In the genomic region with DNA sequence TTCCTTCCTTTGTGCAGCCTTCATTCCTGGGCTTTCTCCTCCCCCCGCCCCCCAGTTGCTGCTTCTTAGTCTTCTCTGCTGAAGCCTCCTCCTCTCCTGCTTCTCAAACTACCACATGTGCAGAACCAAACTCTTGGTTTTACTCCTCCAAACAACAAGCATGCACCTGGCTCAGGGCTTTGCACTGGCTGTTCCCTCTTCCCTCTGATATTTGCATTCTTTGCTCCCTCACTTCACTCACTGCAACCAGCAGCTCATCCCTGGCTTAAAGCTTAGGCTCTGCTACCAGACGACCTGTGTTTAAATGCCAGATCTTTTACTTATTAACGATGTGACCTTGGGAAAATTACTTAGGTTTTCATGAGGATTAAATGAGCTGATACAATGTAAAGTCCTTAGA, we compare ENCODE assay signal across 25 cellular contexts.
"Had no signal": no experiment of that assay in that cellular context is flagged by ENCODE, and none has a peak within 500 bp of the region (broad histone marks: within the 10 kb centered on the region; RNA-seq: fewer than 3 reads in every experiment).

No MANE protein-coding gene starts in this region.

- H3K9me3 ChIP-seq: breast epithelium had no signal

- H3K4me3 ChIP-seq: breast epithelium, PC-9 had no signal

- H3K4me1 ChIP-seq: breast epithelium had no signal

- ATAC-seq: activated CD8-positive, alpha-beta memory T cell treated with anti-CD3 and anti-CD28 coated beads, Interleukin-2, amount 10 ng/mL, durations not matched to agents 7 days and 5 days; T-helper 17 cell had no signal

- H3K27me3 ChIP-seq: breast epithelium had no signal

- FAIRE-seq: TTC549 had no signal

- H3K36me3 ChIP-seq: breast epithelium had no signal

- H2AFZ ChIP-seq: PC-9 had no signal

- H3K36me3 Mint-ChIP-seq: activated CD8-positive, alpha-beta memory T cell treated with anti-CD3 and anti-CD28 coated beads, Interleukin-2, amount 10 ng/mL, durations not matched to agents 7 days and 5 days; activated naive CD4-positive, alpha-beta T cell treated with anti-CD3 and anti-CD28 coated beads, Interleukin-2, amount 50 U/mL, for 24 hours had no signal

- H3K4me1 Mint-ChIP-seq: activated CD4-positive, alpha-beta T cell treated with anti-CD3 and anti-CD28 coated beads, Interleukin-2, amount 10 ng/mL, durations not matched to agents 24 days and 14 days; activated naive CD4-positive, alpha-beta T cell treated with anti-CD3 and anti-CD28 coated beads, Interleukin-2, amount 50 U/mL, for 24 hours had no signal

- H3K4me3 Mint-ChIP-seq: activated B cell treated with CpG ODN at 0.5 μM for 24 hours; activated CD4-positive, alpha-beta T cell treated with anti-CD3 and anti-CD28 coated beads, Interleukin-2, amount 10 ng/mL, durations not matched to agents 24 days and 14 days; activated CD8-positive, alpha-beta memory T cell treated with anti-CD3 and anti-CD28 coated beads, Interleukin-2, amount 10 ng/mL, durations not matched to agents 7 days and 5 days; activated naive CD4-positive, alpha-beta T cell treated with anti-CD3 and anti-CD28 coated beads, Interleukin-2, amount 50 U/mL, for 24 hours; activated T-cell treated with anti-CD3 and anti-CD28 coated beads, Interleukin-2, amount 50 U/mL, for 24 hours; activated T-helper 1 cell treated with anti-CD3 and anti-CD28 coated beads, Interleukin-12 subunit alpha, Interleukin-12 subunit beta, Interleukin-2, Interleukin-4 antibody, amounts not matched to agents 30 ng/mL and 10 ng/mL and 1 ng/mL, durations not matched to agents 14 hours and 24 hours and 36 hours; T-helper 17 cell had no signal

- DNase-seq: activated B cell treated with CpG ODN at 0.5 μM for 24 hours; activated CD4-positive, alpha-beta T cell treated with anti-CD3 and anti-CD28 coated beads for 1 hour; activated CD4-positive, alpha-beta T cell treated with anti-CD3 and anti-CD28 coated beads, Interleukin-2, amount 10 ng/mL, durations not matched to agents 24 days and 14 days; activated CD4-positive, alpha-beta T cell treated with anti-CD3 and anti-CD28 coated beads, Interleukin-2, amount 50 U/mL, for 48 hours; activated CD8-positive, alpha-beta memory T cell treated with anti-CD3 and anti-CD28 coated beads, Interleukin-2, amount 10 ng/mL, durations not matched to agents 7 days and 5 days; activated effector memory CD4-positive, alpha-beta T cell treated with Interleukin-2 at 50 U/mL for 16 hours; activated naive CD4-positive, alpha-beta T cell; activated T-cell treated with anti-CD3 and anti-CD28 coated beads, Interleukin-2, amount 50 U/mL, for 24 hours; aorta; caudate nucleus; NCI-H1048; NCI-H2029; NCI-H2107; NCI-H2171 treated with DMSO at 0.1 percent for 48 hours; NCI-H226; NCI-H526; NCI-H774; PC-9; SIG-M5; T-helper 17 cell; T-helper 9 cell had no signal

- H3K9me3 Mint-ChIP-seq: activated B cell treated with CpG ODN at 0.5 μM for 24 hours; activated CD4-positive, alpha-beta T cell treated with anti-CD3 and anti-CD28 coated beads, Interleukin-2, amount 10 ng/mL, durations not matched to agents 24 days and 14 days; activated T-cell treated with anti-CD3 and anti-CD28 coated beads, Interleukin-2, amount 50 U/mL, for 24 hours; activated T-helper 1 cell treated with anti-CD3 and anti-CD28 coated beads, Interleukin-12 subunit alpha, Interleukin-12 subunit beta, Interleukin-2, Interleukin-4 antibody, amounts not matched to agents 30 ng/mL and 10 ng/mL and 1 ng/mL, durations not matched to agents 14 hours and 24 hours and 36 hours had no signal

- H3K4me2 ChIP-seq: PC-9 had no signal

- H3K27ac ChIP-seq: breast epithelium, PC-9 had no signal

- H3K27ac Mint-ChIP-seq: activated CD4-positive, alpha-beta T cell treated with anti-CD3 and anti-CD28 coated beads, Interleukin-2, amount 10 ng/mL, durations not matched to agents 24 days and 14 days; activated CD8-positive, alpha-beta memory T cell treated with anti-CD3 and anti-CD28 coated beads, Interleukin-2, amount 10 ng/mL, durations not matched to agents 7 days and 5 days; activated naive CD4-positive, alpha-beta T cell treated with anti-CD3 and anti-CD28 coated beads, Interleukin-2, amount 50 U/mL, for 24 hours; activated T-cell treated with anti-CD3 and anti-CD28 coated beads, Interleukin-2, amount 50 U/mL, for 24 hours; activated T-helper 1 cell treated with anti-CD3 and anti-CD28 coated beads, Interleukin-12 subunit alpha, Interleukin-12 subunit beta, Interleukin-2, Interleukin-4 antibody, amounts not matched to agents 30 ng/mL and 10 ng/mL and 1 ng/mL, durations not matched to agents 14 hours and 24 hours and 36 hours; T-helper 17 cell had no signal
